ENCODE assay signal across 8 cellular contexts in genomic region chrX:20252392-20253231, GRCh38. TPM values are rescaled to one million over a fixed set of nuclear protein-coding genes. Genes with fewer than 3 reads are reported as not detected.
DNase-seq lines count a peak whose midpoint lies in the region; ATAC-seq and TF ChIP-seq lines count a peak whose summit lies in the region.

No MANE protein-coding gene starts in this region.

- no peak overlapping the region for H2AFZ ChIP-seq in mammary epithelial cell (ENCODE audit: low read depth, low read length)

- in situ Hi-C loops in mammary epithelial cell (cut with MboI; ENCODE audit: low sequenced_read_pairs in 2 of 2): loop anchor here in 1 of 2 donors (10.0 kb wide), 1 partner anchor 192 kb away; no protein-coding TSS in a partner anchor

- H3K9me3 ChIP-seq in WERI-Rb-1 (ENCODE audit: severe bottlenecking): peaks cover 3% of the 10 kb centered on the region
- H3K9me3 ChIP-seq in mammary epithelial cell (replicated peaks; ENCODE audit: insufficient read depth, low read length): no peaks in the 10 kb centered on the region
- no peaks in the 10 kb centered on the region for H3K9me3 ChIP-seq in right lobe of liver

- no peak for TF ChIP-seq POLR2A in right lobe of liver (IDR thresholded peaks at IDR 0.05)

- H3K79me2 ChIP-seq in mammary epithelial cell (ENCODE audit: insufficient read depth, low read length): peaks cover 33% of the 10 kb centered on the region

- no peak for TF ChIP-seq EP300 in Ishikawa (IDR thresholded peaks at IDR 0.05; ENCODE audit: borderline replicate concordance)

- H3K27me3 ChIP-seq in WERI-Rb-1 (ENCODE audit: insufficient read depth, low read depth, severe bottlenecking): peaks cover 3% of the 10 kb centered on the region
- H3K27me3 ChIP-seq in mammary epithelial cell (ENCODE audit: insufficient read depth, low read length): no peaks in the 10 kb centered on the region
- H3K27me3 ChIP-seq in right lobe of liver: no peaks in the 10 kb centered on the region

- ATAC-seq in right lobe of liver: peak; percentile 93 to 98 (median 96)

- intact Hi-C loops in mammary epithelial cell (cut with micrococcal nuclease): loop anchor here (1.0 to 2.0 kb wide), 2 partner anchors 190 to 278 kb away; no protein-coding TSS in a partner anchor
- intact Hi-C loops in right lobe of liver (cut with DNase I): loop anchor here in 1 of 2 donors (10.0 kb wide), 1 partner anchor 192 kb away; no protein-coding TSS in a partner anchor

- BruUV-seq in mammary epithelial cell (replicated peaks; lab: Mats Ljungman, UMichigan): no TSS peak

- no peaks in the 10 kb centered on the region for H4K20me1 ChIP-seq in mammary epithelial cell (ENCODE audit: insufficient read depth, low read length)

- H3K4me3 ChIP-seq in WERI-Rb-1 (ENCODE audit: low read depth, low read length) (no peak overlapping the region), mammary epithelial cell (replicated peaks in 1 of 3; ENCODE audit: insufficient read depth in 1 of 3, low read depth in 2 of 3, low read length in 3 of 3) (no peak overlapping the region), right lobe of liver (no peak overlapping the region)

- H3K4me1 ChIP-seq in mammary epithelial cell (ENCODE audit: insufficient read depth, low read length) (peaks cover 7% of the 10 kb centered on the region), right lobe of liver (no peaks in the 10 kb centered on the region)

- H3K27ac ChIP-seq in WERI-Rb-1 (no peak overlapping the region), mammary epithelial cell (ENCODE audit: insufficient read depth, low read depth, low read length) (no peak overlapping the region), right lobe of liver (no peak overlapping the region)

- dilution Hi-C loops in mammary epithelial cell (cut with HindIII; ENCODE audit: low sequenced_read_pairs): no loop called here

- H3K9ac ChIP-seq in mammary epithelial cell (ENCODE audit: insufficient read depth, low read length): no peak overlapping the region

- 44% methylated on average over 5 of the region's 6 CpGs for WGBS in mammary epithelial cell (ENCODE audit: low coverage, missing lambda C conversion rate)
- WGBS in right lobe of liver (ENCODE audit: insufficient coverage, low coverage, low lambda C conversion rate, missing lambda C conversion rate): 37% methylated on average over 5 of the region's 6 CpGs

- DNase-seq in SIG-M5 treated with dmso at 0.1 percent for 504 hours (lab: John Stamatoyannopoulos, UW; ENCODE audit: unreplicated experiment) (peak; percentile 18), SIG-M5 (lab: John Stamatoyannopoulos, UW) (no peak), WERI-Rb-1 (peak; percentile 54), mammary epithelial cell (peak; percentile 42), right lobe of liver (peak; percentile 48 to 60 (median 58)), putamen (ENCODE audit: low spot score) (no peak)
- DNase-seq in stimulated activated CD8-positive, alpha-beta memory T cell treated with anti-CD3 and anti-CD28 coated beads, Interleukin-7, amount 100 ng/mL, for 1 hour (ENCODE audit: low read depth in 2 of 2): peak; percentile 55 to 59

- H3K36me3 ChIP-seq in WERI-Rb-1 (no peaks in the 10 kb centered on the region), mammary epithelial cell (ENCODE audit: insufficient read depth, low read length) (no peaks in the 10 kb centered on the region), right lobe of liver (no peaks in the 10 kb centered on the region)

- CTCF ChIA-PET in mammary epithelial cell (lab: Charles Lee; ENCODE audit: low non-redundant PET): interaction anchor here (0.5 to 0.6 kb wide), 2 partner anchors 263 to 268 kb away, joined by 3 read pairs; no protein-coding TSS in a partner anchor

- no peak overlapping the region for H3K4me2 ChIP-seq in mammary epithelial cell (ENCODE audit: insufficient read depth, low read depth, low read length)

- peak; percentile 61 for TF ChIP-seq RAD21 in Ishikawa (IDR thresholded peaks at IDR 0.05; ENCODE audit: low read depth)

- peak; percentile 88 for TF ChIP-seq CTCF in WERI-Rb-1 (IDR thresholded peaks at IDR 0.05; ENCODE audit: low read depth, low read length)
- TF ChIP-seq CTCF in mammary epithelial cell (conservative IDR thresholded peaks at IDR 0.05 in 1 of 2, IDR thresholded peaks at IDR 0.05 in 1 of 2; ENCODE audit: extremely low read depth in 1 of 2, insufficient read depth in 1 of 2, low read depth in 1 of 2, low read length in 2 of 2): peak; percentile 78 to 90
- TF ChIP-seq CTCF in right lobe of liver (IDR thresholded peaks at IDR 0.05): peak; percentile 62 to 67 (median 65)

TF ChIP-seq in Ishikawa, 13 proteins besides CTCF, POLR2A, EP300 and RAD21:
- TF ChIP-seq CEBPB (IDR thresholded peaks at IDR 0.05) (no peak), EGR1 (IDR thresholded peaks at IDR 0.05) (no peak), TEAD4 (IDR thresholded peaks at IDR 0.05) (no peak), REST (IDR thresholded peaks at IDR 0.05; ENCODE audit: low read depth) (no peak), FOXM1 (IDR thresholded peaks at IDR 0.05; ENCODE audit: borderline replicate concordance, low read depth) (no peak), NFIC (IDR thresholded peaks at IDR 0.05) (no peak), MAX (IDR thresholded peaks at IDR 0.05) (no peak), TAF1 (IDR thresholded peaks at IDR 0.05; ENCODE audit: low read depth) (no peak), ZBTB7A (IDR thresholded peaks at IDR 0.05; ENCODE audit: low read depth) (no peak), CREB1 (IDR thresholded peaks at IDR 0.05; ENCODE audit: low read depth) (no peak), TCF12 (IDR thresholded peaks at IDR 0.05; ENCODE audit: low read depth) (no peak), YY1 (IDR thresholded peaks at IDR 0.05; ENCODE audit: low read depth) (no peak)
- TF ChIP-seq, protein P1, sequence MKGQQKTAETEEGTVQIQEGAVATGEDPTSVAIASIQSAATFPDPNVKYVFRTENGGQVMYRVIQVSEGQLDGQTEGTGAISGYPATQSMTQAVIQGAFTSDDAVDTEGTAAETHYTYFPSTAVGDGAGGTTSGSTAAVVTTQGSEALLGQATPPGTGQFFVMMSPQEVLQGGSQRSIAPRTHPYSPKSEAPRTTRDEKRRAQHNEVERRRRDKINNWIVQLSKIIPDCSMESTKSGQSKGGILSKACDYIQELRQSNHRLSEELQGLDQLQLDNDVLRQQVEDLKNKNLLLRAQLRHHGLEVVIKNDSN (IDR thresholded peaks at IDR 0.05): no peak

RNA-seq across cellular contexts. Expression of gene RPS6KA3, which starts 14.1 kb away (rescaled TPM):
- total RNA-seq in mammary epithelial cell: 10 to 100 TPM; 34.4 to 37.0 TPM
- polyA plus RNA-seq in mammary epithelial cell: 22.2 TPM
- 16.9 TPM for polyA minus RNA-seq in mammary epithelial cell
- 10 to 100 TPM; 36.0 to 63.7 (median 44.7) TPM for total RNA-seq in right lobe of liver

Comparison
In these comparisons a context has a peak if more than half of its experiments do, and no peak if none do; other contexts are left out.
1. DNase-seq: peak in SIG-M5 treated with dmso at 0.1 percent for 504 hours (single experiment), WERI-Rb-1 (single experiment), mammary epithelial cell (single experiment), right lobe of liver (3 of 3) and stimulated activated CD8-positive, alpha-beta memory T cell treated with anti-CD3 and anti-CD28 coated beads, Interleukin-7, amount 100 ng/mL, for 1 hour (2 of 2); none in SIG-M5 (single experiment) and putamen (single experiment).
2. Peak in every context shown above with its lines, with median percentiles within 50 percentile points of each other: CTCF ChIP-seq.